ENCODE assay signal across 10 cellular contexts in genomic region chr19:49870309-49870901, GRCh38. TPM values are rescaled to one million over a fixed set of nuclear protein-coding genes. Genes with fewer than 3 reads are reported as not detected.
DNase-seq lines count a peak whose midpoint lies in the region; ATAC-seq, FAIRE-seq and TF ChIP-seq lines count a peak whose summit lies in the region.
"Had no signal": no experiment of that assay in that cellular context is flagged by ENCODE, and none has a peak within 500 bp of the region (broad histone marks: within the 10 kb centered on the region; RNA-seq: fewer than 3 reads in every experiment).

No MANE protein-coding gene starts in this region.

- H3K4me3 ChIP-seq in K562: peak overlapping the region; percentile 47
- peak overlapping the region; percentile 13 for H3K4me3 ChIP-seq in lower leg skin (ENCODE audit: low read depth, poor library complexity, severe bottlenecking)
- H3K4me3 ChIP-seq in upper lobe of left lung: peak overlapping the region; percentile 17 to 78 (median 53)

- POLR2A ChIA-PET in activated CD8-positive, alpha-beta T cell treated with anti-CD3 and anti-CD28 coated beads for 36 hours (lab: Charles Lee): interaction anchor here (1.1 to 2.1 kb wide), 4 partner anchors 19 to 41 kb away, joined by 4 to 9 read pairs (median 6); partner anchors contain the start of gene PTOV1
- POLR2A ChIA-PET in activated CD8-positive, alpha-beta T cell treated with anti-CD3 and anti-CD28 coated beads, Interleukin-2, amount 10 ng/mL, durations not matched to agents 7 days and 5 days (lab: Charles Lee): interaction anchor here (0.5 to 1.3 kb wide), 2 partner anchors 22 to 59 kb away, joined by 3 to 4 read pairs; partner anchors contain the start of genes ATF5 and NUP62
- POLR2A ChIA-PET in K562 (lab: Yijun Ruan, JAX): interaction anchor here (0.6 to 1.9 kb wide), 3 partner anchors 13 to 74 kb away, joined by 4 to 5 read pairs (median 4); partner anchors contain the start of genes ATF5 and NUP62

- H3K36me3 ChIP-seq in K562 (ENCODE audit: control insufficient read depth, insufficient read depth, low read length) (peaks cover 44% of the 10 kb centered on the region), upper lobe of left lung (peaks cover 0 to 14% (median 7%) of the 10 kb centered on the region in 4 donors)

- TF ChIP-seq EP300 in K562 (IDR thresholded peaks at IDR 0.05; ENCODE audit: low read length): no peak
- TF ChIP-seq EP300 in upper lobe of left lung (IDR thresholded peaks at IDR 0.05): no peak

- 30% methylated on average over 15 of the region's 15 CpGs for WGBS in K562 (ENCODE audit: insufficient coverage, low coverage, missing lambda C conversion rate)
- WGBS in lower leg skin, 2 donors: 70 to 79% methylated on average over 10 to 15 of the region's 15 CpGs
- 77% methylated on average over 15 of the region's 15 CpGs; no CpG with 5 or more reads in 1 of the 2 donors for WGBS in upper lobe of left lung, 2 donors

- DNase-seq in activated CD8-positive, alpha-beta T cell treated with anti-CD3 and anti-CD28 coated beads for 36 hours: peak; percentile 26
- no peak for DNase-seq in activated CD8-positive, alpha-beta T cell treated with anti-CD3 and anti-CD28 coated beads, Interleukin-2, amount 10 ng/mL, durations not matched to agents 7 days and 5 days
- DNase-seq in K562 (ENCODE audit: extremely low read depth in 1 of 4, low spot score in 3 of 4): peak in 2 of 4 experiments; percentile 9 to 62
- DNase-seq in lower leg skin (ENCODE audit: low spot score in 2 of 2): no peak
- DNase-seq in upper lobe of left lung: peak in 1 of 2 donors; percentile 69
- DNase-seq in hypothalamus (lab: John Stamatoyannopoulos, UW): no peak
- DNase-seq: activated CD4-positive, alpha-beta memory T cell treated with anti-CD3 and anti-CD28 coated beads, Interleukin-2, amount 10 ng/mL, durations not matched to agents 7 days and 5 days had no signal

- TF ChIP-seq CTCF in activated CD8-positive, alpha-beta T cell treated with anti-CD3 and anti-CD28 coated beads for 36 hours (IDR thresholded peaks at IDR 0.05): no peak
- TF ChIP-seq CTCF in K562 (IDR thresholded peaks at IDR 0.05 in 2 of 3, conservative IDR thresholded peaks at IDR 0.05 in 1 of 3; ENCODE audit: insufficient read depth in 2 of 3, low read depth in 1 of 3, low read length in 3 of 3): no peak
- TF ChIP-seq CTCF in lower leg skin (IDR thresholded peaks at IDR 0.05): no peak
- TF ChIP-seq CTCF in upper lobe of left lung (IDR thresholded peaks at IDR 0.05): no peak

- BruUV-seq in K562 (replicated peaks; lab: Mats Ljungman, UMichigan): no TSS peak

- peaks cover 14% of the 10 kb centered on the region for H3K36me3 Mint-ChIP-seq in activated CD8-positive, alpha-beta T cell treated with anti-CD3 and anti-CD28 coated beads for 36 hours (ENCODE audit: low read depth)
- peaks cover 12% of the 10 kb centered on the region for H3K36me3 Mint-ChIP-seq in activated CD8-positive, alpha-beta T cell treated with anti-CD3 and anti-CD28 coated beads, Interleukin-2, amount 10 ng/mL, durations not matched to agents 7 days and 5 days (ENCODE audit: low read depth)
- H3K36me3 Mint-ChIP-seq: natural killer cell treated with Interleukin-12 subunit alpha and Interleukin-12 subunit beta and Interleukin-15 and Interleukin-18, amount 100 ng/mL, for 72 hours had no signal

- H4K20me1 ChIP-seq in K562 (replicated peaks; ENCODE audit: control insufficient read depth, insufficient read depth, low read length): peaks cover 9% of the 10 kb centered on the region; the same call in 1 of the 2 replicates

- peak overlapping the region; percentile 62 to 94 for H3K9ac ChIP-seq in K562 (ENCODE audit: insufficient read depth in 1 of 2, low read depth in 2 of 2, low read length in 2 of 2)

- H3K4me2 ChIP-seq in K562 (ENCODE audit: insufficient read depth, low read length): peak overlapping the region; percentile 90

- no peak for TF ChIP-seq POLR2A in K562 (conservative IDR thresholded peaks at IDR 0.05)
- TF ChIP-seq POLR2A in lower leg skin (IDR thresholded peaks at IDR 0.05): no peak
- TF ChIP-seq POLR2A in upper lobe of left lung (IDR thresholded peaks at IDR 0.05): no peak

- H3K27me3 ChIP-seq in K562 (ENCODE audit: control insufficient read depth in 2 of 2, insufficient read depth in 2 of 2, low read length in 2 of 2): no peaks in the 10 kb centered on the region
- no peaks in the 10 kb centered on the region for H3K27me3 ChIP-seq in upper lobe of left lung

- peaks cover 41% of the 10 kb centered on the region for H3K4me1 Mint-ChIP-seq in activated CD8-positive, alpha-beta T cell treated with anti-CD3 and anti-CD28 coated beads for 36 hours (ENCODE audit: low read depth)
- peaks cover 47% of the 10 kb centered on the region for H3K4me1 Mint-ChIP-seq in activated CD8-positive, alpha-beta T cell treated with anti-CD3 and anti-CD28 coated beads, Interleukin-2, amount 10 ng/mL, durations not matched to agents 7 days and 5 days (ENCODE audit: low read depth)

- no peak overlapping the region for H3K4me3 Mint-ChIP-seq in activated CD8-positive, alpha-beta T cell treated with anti-CD3 and anti-CD28 coated beads for 36 hours
- H3K4me3 Mint-ChIP-seq in activated CD8-positive, alpha-beta T cell treated with anti-CD3 and anti-CD28 coated beads, Interleukin-2, amount 10 ng/mL, durations not matched to agents 7 days and 5 days: no peak overlapping the region
- H3K4me3 Mint-ChIP-seq: activated CD4-positive, alpha-beta memory T cell treated with anti-CD3 and anti-CD28 coated beads, Interleukin-2, amount 10 ng/mL, durations not matched to agents 7 days and 5 days; natural killer cell treated with Interleukin-12 subunit alpha and Interleukin-12 subunit beta and Interleukin-15 and Interleukin-18, amount 100 ng/mL, for 72 hours had no signal

- H3K27ac Mint-ChIP-seq in activated CD8-positive, alpha-beta T cell treated with anti-CD3 and anti-CD28 coated beads for 36 hours: no peak overlapping the region
- H3K27ac Mint-ChIP-seq in activated CD8-positive, alpha-beta T cell treated with anti-CD3 and anti-CD28 coated beads, Interleukin-2, amount 10 ng/mL, durations not matched to agents 7 days and 5 days: no peak overlapping the region
- H3K27ac Mint-ChIP-seq: activated CD4-positive, alpha-beta memory T cell treated with anti-CD3 and anti-CD28 coated beads, Interleukin-2, amount 10 ng/mL, durations not matched to agents 7 days and 5 days; natural killer cell treated with Interleukin-12 subunit alpha and Interleukin-12 subunit beta and Interleukin-15 and Interleukin-18, amount 100 ng/mL, for 72 hours had no signal

- TF ChIP-seq RAD21 in K562 (CRISPR knock-in tag; conservative IDR thresholded peaks at IDR 0.05 in 1 of 2, IDR thresholded peaks at IDR 0.05 in 1 of 2): no peak

- no peaks in the 10 kb centered on the region for H3K27me3 Mint-ChIP-seq in activated CD8-positive, alpha-beta T cell treated with anti-CD3 and anti-CD28 coated beads for 36 hours
- H3K27me3 Mint-ChIP-seq in activated CD8-positive, alpha-beta T cell treated with anti-CD3 and anti-CD28 coated beads, Interleukin-2, amount 10 ng/mL, durations not matched to agents 7 days and 5 days (ENCODE audit: low read depth): no peaks in the 10 kb centered on the region
- H3K27me3 Mint-ChIP-seq: activated CD4-positive, alpha-beta memory T cell treated with anti-CD3 and anti-CD28 coated beads, Interleukin-2, amount 10 ng/mL, durations not matched to agents 7 days and 5 days; natural killer cell treated with Interleukin-12 subunit alpha and Interleukin-12 subunit beta and Interleukin-15 and Interleukin-18, amount 100 ng/mL, for 72 hours had no signal

- CTCF ChIA-PET in activated CD8-positive, alpha-beta T cell treated with anti-CD3 and anti-CD28 coated beads for 36 hours (lab: Charles Lee): no interaction called here
- CTCF ChIA-PET in activated CD8-positive, alpha-beta T cell treated with anti-CD3 and anti-CD28 coated beads, Interleukin-2, amount 10 ng/mL, durations not matched to agents 7 days and 5 days (lab: Charles Lee): no interaction called here
- CTCF ChIA-PET in K562 (lab: Yijun Ruan, JAX; ENCODE audit: low intra/inter-chr PET ratio): no interaction called here

- H3K9me3 ChIP-seq in K562 (replicated peaks; ENCODE audit: control insufficient read depth, insufficient read depth, low read depth, low read length) (no peaks in the 10 kb centered on the region), upper lobe of left lung (no peaks in the 10 kb centered on the region)

- H3K9me3 Mint-ChIP-seq in activated CD8-positive, alpha-beta T cell treated with anti-CD3 and anti-CD28 coated beads for 36 hours: no peaks in the 10 kb centered on the region
- no peaks in the 10 kb centered on the region for H3K9me3 Mint-ChIP-seq in activated CD8-positive, alpha-beta T cell treated with anti-CD3 and anti-CD28 coated beads, Interleukin-2, amount 10 ng/mL, durations not matched to agents 7 days and 5 days (ENCODE audit: insufficient read depth)
- H3K9me3 Mint-ChIP-seq: activated CD4-positive, alpha-beta memory T cell treated with anti-CD3 and anti-CD28 coated beads, Interleukin-2, amount 10 ng/mL, durations not matched to agents 7 days and 5 days; natural killer cell treated with Interleukin-12 subunit alpha and Interleukin-12 subunit beta and Interleukin-15 and Interleukin-18, amount 100 ng/mL, for 72 hours had no signal

- H2AFZ ChIP-seq in K562 (ENCODE audit: low read depth, low read length): peak overlapping the region; percentile 81

- intact Hi-C loops in activated CD8-positive, alpha-beta T cell treated with anti-CD3 and anti-CD28 coated beads for 36 hours (cut with micrococcal nuclease): loop anchor here (10.0 kb wide), 1 partner anchor 54 kb away; the partner anchor contains the start of genes ATF5 and NUP62
- intact Hi-C loops in K562 (cut with micrococcal nuclease) (loop anchor here (10.0 kb wide), 1 partner anchor 156 kb away; no protein-coding TSS in a partner anchor), lower leg skin (cut with DNase I; ENCODE audit: low total_unique reads) (no loop called here)

- H3K4me1 ChIP-seq in K562 (replicated peaks in 1 of 2; ENCODE audit: control insufficient read depth in 2 of 2, insufficient read depth in 2 of 2, low read length in 2 of 2) (peaks cover 36 to 87% of the 10 kb centered on the region in 2 experiments), upper lobe of left lung (peaks cover 42 to 61% (median 48%) of the 10 kb centered on the region in 4 donors)

- FAIRE-seq in K562 (lab: Jason Lieb, UNC): peak; percentile 65

- H3K9me1 ChIP-seq in K562 (ENCODE audit: control insufficient read depth, insufficient read depth, low read length): peaks cover 4% of the 10 kb centered on the region

- in situ Hi-C loops in K562 (cut with MboI): loop anchor here (10.0 kb wide), 1 partner anchor 376 kb away; the partner anchor contains the start of gene RPS11

- H3K79me2 ChIP-seq in K562 (ENCODE audit: control insufficient read depth, insufficient read depth, low read length): peaks cover 45% of the 10 kb centered on the region

- H3K27ac ChIP-seq in K562 (ENCODE audit: extremely low read depth, low read depth, low read length) (peak overlapping the region; percentile 70), upper lobe of left lung (peak overlapping the region; percentile 87 to 94 (median 90))

- ATAC-seq in activated CD8-positive, alpha-beta T cell treated with anti-CD3 and anti-CD28 coated beads for 36 hours: no peak
- no peak for ATAC-seq in activated CD8-positive, alpha-beta T cell treated with anti-CD3 and anti-CD28 coated beads, Interleukin-2, amount 10 ng/mL, durations not matched to agents 7 days and 5 days
- ATAC-seq in K562 (no peak), upper lobe of left lung (ENCODE audit: low FRiP score in 2 of 2) (no peak), HG02759 (IDR thresholded peaks at IDR 0.05; ENCODE audit: unreplicated experiment) (no peak), HG03520 (IDR thresholded peaks at IDR 0.05; ENCODE audit: unreplicated experiment) (no peak)

RNA-seq across cellular contexts. Expression of gene PNKP, which starts 3.0 kb away (rescaled TPM):
- total RNA-seq in activated CD8-positive, alpha-beta T cell treated with anti-CD3 and anti-CD28 coated beads for 36 hours: 10 to 100 TPM; 58.8 to 65.9 TPM
- 100 to 1,000 TPM; 113 to 120 TPM for total RNA-seq in activated CD8-positive, alpha-beta T cell treated with anti-CD3 and anti-CD28 coated beads, Interleukin-2, amount 10 ng/mL, durations not matched to agents 7 days and 5 days
- 168 and 404 TPM in 2 replicates for total RNA-seq in K562 (2011; cell fraction: chromatin; rRNA removed; ENCODE audit: low replicate concordance)
- 252 and 258 TPM in 2 replicates for total RNA-seq in K562 (2011; cell fraction: nucleolus; rRNA removed)
- 178 and 185 TPM in 2 replicates for total RNA-seq in K562 (2011; cell fraction: nucleoplasm; rRNA removed)
- total RNA-seq in K562 (2014; rRNA removed) (56.0 and 59.3 TPM in 2 replicates), K562 (2014; rRNA removed; fragmentation: Illumina TruSeq; extraction: Trizol) (12.3 and 18.1 TPM in 2 replicates), K562 (2015; rRNA removed; fragmentation: Illumina TruSeq; extraction: Trizol) (25.3 and 29.4 TPM in 2 replicates), K562 (2021) (84.9 and 85.4 TPM in 2 replicates), lower leg skin (10 to 100 TPM; 29.3 to 49.7 (median 35.1) TPM), upper lobe of left lung (100 to 1,000 TPM in 2 of 6 donors, 10 to 100 TPM in 4; 47.6 to 321 (median 88.6) TPM)
- polyA plus RNA-seq in K562 (2011; rRNA removed) (13.7 and 21.3 TPM in 2 replicates), K562 (2014; fragmentation: Illumina TruSeq; extraction: Trizol) (26.7 and 30.0 TPM in 2 replicates), K562 (2014; fragmentation: Nextera tagmentation; extraction: Ambion mirVana) (1 to 10 TPM; 2.8 to 3.1 TPM), K562 (2014; rRNA removed) (64.0 and 71.3 TPM in 2 replicates)
- 12.2 and 25.9 TPM in 2 replicates for polyA plus RNA-seq in K562 (2011; cell fraction: cytosol; rRNA removed)
- 123 and 164 TPM in 2 replicates for polyA plus RNA-seq in K562 (2011; cell fraction: nucleus; rRNA removed)
- 56.7 and 64.2 TPM in 2 replicates for polyA plus RNA-seq in K562 (2012)
- 6.7 and 8.2 TPM in 2 replicates for polyA minus RNA-seq in K562 (2011; rRNA and poly(A)+ RNA removed)
- 22.8 and 136 TPM in 2 replicates for polyA minus RNA-seq in K562 (2011; cell fraction: cytosol; rRNA and poly(A)+ RNA removed)
- polyA minus RNA-seq in K562 (2011; cell fraction: nucleus; rRNA and poly(A)+ RNA removed): 48.2 and 49.9 TPM in 2 replicates

RNA-seq across cellular contexts. Expression of gene AKT1S1, which starts 6.8 kb away (rescaled TPM):
- total RNA-seq in activated CD8-positive, alpha-beta T cell treated with anti-CD3 and anti-CD28 coated beads for 36 hours: 10 to 100 TPM; 17.5 to 19.5 TPM
- 10 to 100 TPM; 15.6 to 16.4 TPM for total RNA-seq in activated CD8-positive, alpha-beta T cell treated with anti-CD3 and anti-CD28 coated beads, Interleukin-2, amount 10 ng/mL, durations not matched to agents 7 days and 5 days
- total RNA-seq in K562 (2011; cell fraction: chromatin; rRNA removed; ENCODE audit: low replicate concordance): 24.5 and 49.9 TPM in 2 replicates
- 34.3 and 39.9 TPM in 2 replicates for total RNA-seq in K562 (2011; cell fraction: nucleolus; rRNA removed)
- total RNA-seq in K562 (2011; cell fraction: nucleoplasm; rRNA removed): 26.9 and 29.9 TPM in 2 replicates
- total RNA-seq in K562 (2014; rRNA removed): 25.7 and 33.8 TPM in 2 replicates
- total RNA-seq in K562 (2014; rRNA removed; fragmentation: Illumina TruSeq; extraction: Trizol): 5.7 and 6.9 TPM in 2 replicates
- 13.5 and 14.4 TPM in 2 replicates for total RNA-seq in K562 (2015; rRNA removed; fragmentation: Illumina TruSeq; extraction: Trizol)
- total RNA-seq in K562 (2021): 50.1 and 50.3 TPM in 2 replicates
- polyA plus RNA-seq in K562 (2011; rRNA removed): 17.1 and 22.4 TPM in 2 replicates
- polyA plus RNA-seq in K562 (2011; cell fraction: cytosol; rRNA removed): 34.5 and 68.9 TPM in 2 replicates
- polyA plus RNA-seq in K562 (2011; cell fraction: nucleus; rRNA removed): 33.2 and 55.4 TPM in 2 replicates
- polyA plus RNA-seq in K562 (2012): 31.8 and 37.6 TPM in 2 replicates
- polyA plus RNA-seq in K562 (2014; fragmentation: Illumina TruSeq; extraction: Trizol): 39.0 and 40.7 TPM in 2 replicates
- polyA plus RNA-seq in K562 (2014; fragmentation: Nextera tagmentation; extraction: Ambion mirVana): 1 to 10 TPM; 1.2 TPM
- 38.2 and 45.4 TPM in 2 replicates for polyA plus RNA-seq in K562 (2014; rRNA removed)
- polyA minus RNA-seq in K562 (2011; rRNA and poly(A)+ RNA removed): 7.8 and 10.3 TPM in 2 replicates
- polyA minus RNA-seq in K562 (2011; cell fraction: cytosol; rRNA and poly(A)+ RNA removed): 17.4 and 21.4 TPM in 2 replicates
- 18.2 and 22.4 TPM in 2 replicates for polyA minus RNA-seq in K562 (2011; cell fraction: nucleus; rRNA and poly(A)+ RNA removed)
- total RNA-seq in lower leg skin: 10 to 100 TPM; 15.3 to 28.9 (median 23.8) TPM
- 10 to 100 TPM; 11.8 to 35.5 (median 25.7) TPM for total RNA-seq in upper lobe of left lung

RNA-seq across cellular contexts. Expression of gene TBC1D17, which starts 7.1 kb away (rescaled TPM):
- 10 to 100 TPM; 26.6 to 26.8 TPM for total RNA-seq in activated CD8-positive, alpha-beta T cell treated with anti-CD3 and anti-CD28 coated beads for 36 hours
- 10 to 100 TPM; 28.6 to 30.8 TPM for total RNA-seq in activated CD8-positive, alpha-beta T cell treated with anti-CD3 and anti-CD28 coated beads, Interleukin-2, amount 10 ng/mL, durations not matched to agents 7 days and 5 days
- 34.8 and 78.7 TPM in 2 replicates for total RNA-seq in K562 (2011; cell fraction: chromatin; rRNA removed; ENCODE audit: low replicate concordance)
- total RNA-seq in K562 (2011; cell fraction: nucleolus; rRNA removed): 40.9 and 43.4 TPM in 2 replicates
- 33.2 and 34.5 TPM in 2 replicates for total RNA-seq in K562 (2011; cell fraction: nucleoplasm; rRNA removed)
- total RNA-seq in K562 (2014; rRNA removed) (3.8 and 6.8 TPM in 2 replicates), K562 (2014; rRNA removed; fragmentation: Illumina TruSeq; extraction: Trizol) (2.6 and 3.2 TPM in 2 replicates), K562 (2015; rRNA removed; fragmentation: Illumina TruSeq; extraction: Trizol) (2.4 and 3.5 TPM in 2 replicates), K562 (2021) (14.2 and 16.0 TPM in 2 replicates), lower leg skin (10 to 100 TPM; 56.4 to 93.4 (median 59.8) TPM), upper lobe of left lung (100 to 1,000 TPM in 1 of 6 donors, 10 to 100 TPM in 5; 22.9 to 140 (median 61.2) TPM)
- polyA plus RNA-seq in K562 (2011; rRNA removed) (7.4 and 10.5 TPM in 2 replicates), K562 (2014; fragmentation: Illumina TruSeq; extraction: Trizol) (8.7 and 11.7 TPM in 2 replicates), K562 (2014; fragmentation: Nextera tagmentation; extraction: Ambion mirVana) (under 1 TPM; 0.42 to 0.46 TPM), K562 (2014; rRNA removed) (14.7 and 18.2 TPM in 2 replicates)
- polyA plus RNA-seq in K562 (2011; cell fraction: cytosol; rRNA removed): 8.7 and 14.7 TPM in 2 replicates
- 33.2 and 48.4 TPM in 2 replicates for polyA plus RNA-seq in K562 (2011; cell fraction: nucleus; rRNA removed)
- polyA plus RNA-seq in K562 (2012): 15.8 and 16.9 TPM in 2 replicates
- 5.7 and 7.2 TPM in 2 replicates for polyA minus RNA-seq in K562 (2011; rRNA and poly(A)+ RNA removed)
- polyA minus RNA-seq in K562 (2011; cell fraction: cytosol; rRNA and poly(A)+ RNA removed): 9.1 and 9.2 TPM in 2 replicates
- 12.3 and 15.3 TPM in 2 replicates for polyA minus RNA-seq in K562 (2011; cell fraction: nucleus; rRNA and poly(A)+ RNA removed)

RNA-seq across cellular contexts. Expression of gene PTOV1, which starts 19.4 kb away (rescaled TPM):
- 10 to 100 TPM; 87.4 to 88.5 TPM for total RNA-seq in activated CD8-positive, alpha-beta T cell treated with anti-CD3 and anti-CD28 coated beads for 36 hours
- 10 to 100 TPM; 78.8 to 94.3 TPM for total RNA-seq in activated CD8-positive, alpha-beta T cell treated with anti-CD3 and anti-CD28 coated beads, Interleukin-2, amount 10 ng/mL, durations not matched to agents 7 days and 5 days
- 128 and 364 TPM in 2 replicates for total RNA-seq in K562 (2011; cell fraction: chromatin; rRNA removed; ENCODE audit: low replicate concordance)
- total RNA-seq in K562 (2011; cell fraction: nucleolus; rRNA removed): 274 and 281 TPM in 2 replicates
- total RNA-seq in K562 (2011; cell fraction: nucleoplasm; rRNA removed): 195 and 218 TPM in 2 replicates
- total RNA-seq in K562 (2014; rRNA removed): 61.3 and 79.5 TPM in 2 replicates
- total RNA-seq in K562 (2014; rRNA removed; fragmentation: Illumina TruSeq; extraction: Trizol): 14.0 and 23.3 TPM in 2 replicates
- 43.5 and 44.6 TPM in 2 replicates for total RNA-seq in K562 (2015; rRNA removed; fragmentation: Illumina TruSeq; extraction: Trizol)
- total RNA-seq in K562 (2021): 156 and 169 TPM in 2 replicates
- 33.0 and 58.6 TPM in 2 replicates for polyA plus RNA-seq in K562 (2011; rRNA removed)
- 39.8 and 67.6 TPM in 2 replicates for polyA plus RNA-seq in K562 (2011; cell fraction: cytosol; rRNA removed)
- polyA plus RNA-seq in K562 (2011; cell fraction: nucleus; rRNA removed): 302 and 359 TPM in 2 replicates
- polyA plus RNA-seq in K562 (2012): 104 and 153 TPM in 2 replicates
- polyA plus RNA-seq in K562 (2014; fragmentation: Illumina TruSeq; extraction: Trizol): 61.7 and 81.3 TPM in 2 replicates
- 1 to 10 TPM; 4.9 to 9.3 TPM for polyA plus RNA-seq in K562 (2014; fragmentation: Nextera tagmentation; extraction: Ambion mirVana)
- polyA plus RNA-seq in K562 (2014; rRNA removed): 68.1 and 75.0 TPM in 2 replicates
- polyA minus RNA-seq in K562 (2011; rRNA and poly(A)+ RNA removed): 22.8 and 25.3 TPM in 2 replicates
- 60.9 and 84.8 TPM in 2 replicates for polyA minus RNA-seq in K562 (2011; cell fraction: cytosol; rRNA and poly(A)+ RNA removed)
- polyA minus RNA-seq in K562 (2011; cell fraction: nucleus; rRNA and poly(A)+ RNA removed): 81.6 and 99.6 TPM in 2 replicates
- total RNA-seq in lower leg skin: 100 to 1,000 TPM in 2 of 4 donors, 10 to 100 TPM in 2; 62.4 to 122 (median 92.5) TPM
- total RNA-seq in upper lobe of left lung: 100 to 1,000 TPM in 3 of 6 donors, 10 to 100 TPM in 3; 60.2 to 136 (median 106) TPM

RNA-seq across cellular contexts. Expression of gene IL4I1, which starts 26.3 kb away (rescaled TPM):
- 10 to 100 TPM; 16.1 to 16.2 TPM for total RNA-seq in activated CD8-positive, alpha-beta T cell treated with anti-CD3 and anti-CD28 coated beads for 36 hours
- total RNA-seq in activated CD8-positive, alpha-beta T cell treated with anti-CD3 and anti-CD28 coated beads, Interleukin-2, amount 10 ng/mL, durations not matched to agents 7 days and 5 days: 1 to 10 TPM; 1.2 to 1.6 TPM
- 0.93 TPM in 1 of 2 replicates, not detected in the other for total RNA-seq in K562 (2011; cell fraction: chromatin; rRNA removed; ENCODE audit: low replicate concordance)
- 1.8 TPM in 2 replicates for total RNA-seq in K562 (2011; cell fraction: nucleolus; rRNA removed)
- total RNA-seq in K562 (2011; cell fraction: nucleoplasm; rRNA removed): 0.37 and 0.46 TPM in 2 replicates
- total RNA-seq in K562 (2014; rRNA removed) (0.90 and 0.95 TPM in 2 replicates), K562 (2014; rRNA removed; fragmentation: Illumina TruSeq; extraction: Trizol) (0.33 TPM in 1 of 2 replicates, not detected in the other), K562 (2015; rRNA removed; fragmentation: Illumina TruSeq; extraction: Trizol) (0.19 and 0.43 TPM in 2 replicates), K562 (2021) (0.55 and 0.76 TPM in 2 replicates), lower leg skin (under 1 TPM in 1 of 4 donors, not detected in 3; 0.42 TPM), upper lobe of left lung (1 to 10 TPM in 5 of 6 donors, under 1 TPM in 1; 0.44 to 7.3 (median 2.1) TPM)
- polyA plus RNA-seq in K562 (2011; rRNA removed) (0.06 and 0.31 TPM in 2 replicates), K562 (2014; fragmentation: Illumina TruSeq; extraction: Trizol) (0.15 TPM in 1 of 2 replicates, not detected in the other), K562 (2014; fragmentation: Nextera tagmentation; extraction: Ambion mirVana) (under 1 TPM in 1 of 2 experiments, not detected in 1; 0.13 TPM), K562 (2014; rRNA removed) (0.09 and 0.44 TPM in 2 replicates)
- 0.04 and 0.36 TPM in 2 replicates for polyA plus RNA-seq in K562 (2011; cell fraction: cytosol; rRNA removed)
- polyA plus RNA-seq in K562 (2011; cell fraction: nucleus; rRNA removed): 0.24 and 0.27 TPM in 2 replicates
- polyA plus RNA-seq in K562 (2012): 0.50 and 0.56 TPM in 2 replicates
- polyA minus RNA-seq in K562 (2011; rRNA and poly(A)+ RNA removed): 0.11 TPM in 1 of 2 replicates, not detected in the other
- 0.67 and 0.73 TPM in 2 replicates for polyA minus RNA-seq in K562 (2011; cell fraction: cytosol; rRNA and poly(A)+ RNA removed)
- 0.67 and 0.81 TPM in 2 replicates for polyA minus RNA-seq in K562 (2011; cell fraction: nucleus; rRNA and poly(A)+ RNA removed)
